18 cellular contexts compared by ENCODE assay signal in the genomic region with DNA sequence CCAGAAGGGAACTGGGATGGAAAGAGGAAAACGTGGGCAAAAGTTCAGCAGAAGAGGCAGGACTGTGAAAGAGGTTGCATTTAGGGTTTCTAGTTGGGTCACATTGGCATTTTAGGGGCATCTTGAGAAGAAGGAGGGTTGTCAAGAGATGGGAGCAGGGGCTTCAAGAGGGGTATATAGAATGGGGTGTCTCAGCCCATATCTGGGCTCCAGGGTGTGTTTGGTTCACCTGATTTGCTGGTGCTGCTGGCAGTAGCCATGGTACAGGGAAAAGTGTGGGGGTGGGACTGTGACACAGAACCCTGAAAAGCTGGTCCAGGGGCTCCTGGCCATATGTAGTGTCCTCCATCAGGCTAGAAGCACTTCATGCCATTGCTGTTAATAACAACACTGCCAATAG. TPM values are rescaled to one million over a fixed set of nuclear protein-coding genes. Genes with fewer than 3 reads are reported as not detected.
DNase-seq lines count a peak whose midpoint lies in the region; ATAC-seq and TF ChIP-seq lines count a peak whose summit lies in the region.
"Had no signal": no experiment of that assay in that cellular context is flagged by ENCODE, and none has a peak within 500 bp of the region (broad histone marks: within the 10 kb centered on the region; RNA-seq: fewer than 3 reads in every experiment).

No MANE protein-coding gene starts in this region.

- peaks cover 31% of the 10 kb centered on the region for H3K4me1 ChIP-seq in CD8-positive, alpha-beta T cell (ENCODE audit: insufficient read depth, low read length)
- peaks cover 23% of the 10 kb centered on the region for H3K4me1 ChIP-seq in MM.1S (ENCODE audit: low read length)

- peaks cover 30% of the 10 kb centered on the region for H3K36me3 ChIP-seq in CD8-positive, alpha-beta T cell (ENCODE audit: insufficient read depth, low read length)
- no peaks in the 10 kb centered on the region for H3K36me3 ChIP-seq in MM.1S (replicated peaks; ENCODE audit: insufficient read depth, low read length)

- CTCF ChIA-PET in CD8-positive, alpha-beta T cell (lab: Charles Lee), result interaction anchor here (1.5 to 3.2 kb wide), 5 partner anchors 9 to 132 kb away, joined by 3 to 11 read pairs (median 4); no protein-coding TSS in a partner anchor

- H3K36me3 Mint-ChIP-seq in CD8-positive, alpha-beta T cell, result peaks cover 46% of the 10 kb centered on the region
- H3K36me3 Mint-ChIP-seq in activated naive CD8-positive, alpha-beta T cell treated with anti-CD3 and anti-CD28 coated beads, Interleukin-2, amount 50 U/mL, for 24 hours (ENCODE audit: low read depth), result peaks cover 15% of the 10 kb centered on the region
- peaks cover 8% of the 10 kb centered on the region for H3K36me3 Mint-ChIP-seq in nephron progenitor cell (ENCODE audit: low read depth)

- H3K4me2 ChIP-seq in MM.1S (ENCODE audit: low read depth, low read length), result peak overlapping the region; percentile 96

- H3K4me3 Mint-ChIP-seq in CD8-positive, alpha-beta T cell, result peak overlapping the region; percentile 88
- H3K4me3 Mint-ChIP-seq in activated naive CD8-positive, alpha-beta T cell treated with anti-CD3 and anti-CD28 coated beads, Interleukin-2, amount 50 U/mL, for 24 hours, result peak overlapping the region; percentile 84
- peak overlapping the region; percentile 16 for H3K4me3 Mint-ChIP-seq in nephron progenitor cell

- peak overlapping the region; percentile 66 for H3K27ac ChIP-seq in CD8-positive, alpha-beta T cell (ENCODE audit: low read depth, low read length)
- H3K27ac ChIP-seq in MM.1S (ENCODE audit: low read length), result peak overlapping the region; percentile 63; the same call in 1 of the 2 replicates

- POLR2A ChIA-PET in CD8-positive, alpha-beta T cell (lab: Charles Lee), result interaction anchor here (1.1 to 3.5 kb wide), 6 partner anchors 16 to 38 kb away, joined by 3 to 27 read pairs (median 4); a partner anchor contains a TSS

- no peaks in the 10 kb centered on the region for H3K9me3 Mint-ChIP-seq in CD8-positive, alpha-beta T cell
- no peaks in the 10 kb centered on the region for H3K9me3 Mint-ChIP-seq in activated naive CD8-positive, alpha-beta T cell treated with anti-CD3 and anti-CD28 coated beads, Interleukin-2, amount 50 U/mL, for 24 hours
- no peaks in the 10 kb centered on the region for H3K9me3 Mint-ChIP-seq in nephron progenitor cell

- peaks cover 17% of the 10 kb centered on the region for H3F3A ChIP-seq in MM.1S (ENCODE audit: insufficient read depth, low read length)

- H3K9me3 ChIP-seq in CD8-positive, alpha-beta T cell (ENCODE audit: low read length), result no peaks in the 10 kb centered on the region
- H3K9me3 ChIP-seq in MM.1S (replicated peaks; ENCODE audit: insufficient read depth, low read length), result no peaks in the 10 kb centered on the region
- H3K9me3 ChIP-seq: BLaER1 treated with 17β-estradiol and CSF1 and Interleukin-3, amounts not matched to agents 10 nM and 100 nM; tibial nerve had no signal

- H3K27me3 Mint-ChIP-seq in CD8-positive, alpha-beta T cell (ENCODE audit: low read depth), result no peaks in the 10 kb centered on the region
- H3K27me3 Mint-ChIP-seq in activated naive CD8-positive, alpha-beta T cell treated with anti-CD3 and anti-CD28 coated beads, Interleukin-2, amount 50 U/mL, for 24 hours, result no peaks in the 10 kb centered on the region
- H3K27me3 Mint-ChIP-seq in nephron progenitor cell (ENCODE audit: low read depth, poor library complexity), result peaks cover 6% of the 10 kb centered on the region

- H3K27me3 ChIP-seq in CD8-positive, alpha-beta T cell (ENCODE audit: insufficient read depth, low read length), result no peaks in the 10 kb centered on the region
- no peaks in the 10 kb centered on the region for H3K27me3 ChIP-seq in MM.1S (replicated peaks; ENCODE audit: insufficient read depth, low read length)
- H3K27me3 ChIP-seq: BLaER1 treated with 17β-estradiol and CSF1 and Interleukin-3, amounts not matched to agents 10 nM and 100 nM; tibial nerve had no signal

- peak overlapping the region; percentile 58 for H3K4me3 ChIP-seq in CD8-positive, alpha-beta T cell (ENCODE audit: low read depth, low read length)
- H3K4me3 ChIP-seq in MM.1S (ENCODE audit: low read length), result peak overlapping the region; percentile 84; the same call in 1 of the 2 replicates
- H3K4me3 ChIP-seq: BLaER1 treated with 17β-estradiol and CSF1 and Interleukin-3, amounts not matched to agents 10 nM and 100 nM had no signal

- H2AFZ ChIP-seq in MM.1S (ENCODE audit: low read length), result no peak overlapping the region

- no peaks in the 10 kb centered on the region for H4K20me1 ChIP-seq in MM.1S (ENCODE audit: insufficient read depth, low read length)

- peak overlapping the region; percentile 45; the same call in 1 of the 2 replicates for H3K9ac ChIP-seq in MM.1S (ENCODE audit: low read length)

- H3K4me1 Mint-ChIP-seq in CD8-positive, alpha-beta T cell (ENCODE audit: low read depth), result peaks cover 34% of the 10 kb centered on the region
- peaks cover 33% of the 10 kb centered on the region for H3K4me1 Mint-ChIP-seq in activated naive CD8-positive, alpha-beta T cell treated with anti-CD3 and anti-CD28 coated beads, Interleukin-2, amount 50 U/mL, for 24 hours
- H3K4me1 Mint-ChIP-seq in nephron progenitor cell, result peaks cover 42% of the 10 kb centered on the region

- peak overlapping the region; percentile 96 for H3K27ac Mint-ChIP-seq in CD8-positive, alpha-beta T cell
- peak overlapping the region; percentile 73 for H3K27ac Mint-ChIP-seq in activated naive CD8-positive, alpha-beta T cell treated with anti-CD3 and anti-CD28 coated beads, Interleukin-2, amount 50 U/mL, for 24 hours
- no peak overlapping the region for H3K27ac Mint-ChIP-seq in nephron progenitor cell

- ATAC-seq in CD8-positive, alpha-beta T cell, result no peak
- no peak for ATAC-seq in activated naive CD8-positive, alpha-beta T cell treated with anti-CD3 and anti-CD28 coated beads, Interleukin-2, amount 50 U/mL, for 24 hours
- ATAC-seq in GM19023 (IDR thresholded peaks at IDR 0.05; ENCODE audit: unreplicated experiment), result no peak
- ATAC-seq: HCT116 had no signal

- H3K79me2 ChIP-seq in MM.1S (ENCODE audit: low read length), result peaks cover 31% of the 10 kb centered on the region

- no peak for DNase-seq in CD8-positive, alpha-beta T cell
- no peak for DNase-seq in MM.1S
- DNase-seq in activated naive CD8-positive, alpha-beta T cell treated with anti-CD3 and anti-CD28 coated beads, Interleukin-2, amount 50 U/mL, for 24 hours, result no peak
- no peak for DNase-seq in nephron progenitor cell
- no peak for DNase-seq in GDM1 (lab: John Stamatoyannopoulos, UW)
- DNase-seq in cerebellar cortex (ENCODE audit: low spot score), result no peak
- no peak for DNase-seq in NCI-H2029 (lab: John Stamatoyannopoulos, UW)
- DNase-seq: DND-41, erythroblast, glutamatergic neuron, kidney glomerular epithelial cell, NCI-H1694 had no signal

- TF ChIP-seq CTCF in CD8-positive, alpha-beta T cell (IDR thresholded peaks at IDR 0.05), result no peak
- no peak for TF ChIP-seq CTCF in MM.1S (IDR thresholded peaks at IDR 0.05; ENCODE audit: low read length)
- no peak for TF ChIP-seq CTCF in nephron progenitor cell (IDR thresholded peaks at IDR 0.05)

- no peaks in the 10 kb centered on the region for H3K9me2 ChIP-seq in MM.1S (replicated peaks; ENCODE audit: insufficient read depth, low read length)

- intact Hi-C loops in CD8-positive, alpha-beta T cell (cut with DNase I, micrococcal nuclease), result no loop called here

RNA-seq across cellular contexts. Expression of a gene that starts 22.5 kb away (rescaled TPM):
- total RNA-seq in CD8-positive, alpha-beta T cell, result 10 to 100 TPM; 13.7 to 15.2 TPM

RNA-seq across cellular contexts. Expression of a gene that starts 32.8 kb away (rescaled TPM):
- 1 to 10 TPM; 3.6 to 3.9 TPM for total RNA-seq in CD8-positive, alpha-beta T cell

RNA-seq across cellular contexts. Expression of a gene that starts 33.4 kb away (rescaled TPM):
- total RNA-seq in CD8-positive, alpha-beta T cell, result 10 to 100 TPM; 22.7 to 25.6 TPM
- total RNA-seq: LHCN-M2, NCI-H460 had no signal

RNA-seq across cellular contexts. Expression of a gene that starts 53.5 kb away (rescaled TPM):
- total RNA-seq in CD8-positive, alpha-beta T cell, result 1 to 10 TPM; 1.6 to 1.8 TPM

Comparison
In these comparisons a context has a peak if more than half of its experiments do, and no peak if none do; other contexts are left out.
1. H3K4me3 Mint-ChIP-seq: peak in every context shown above with its lines; median percentile 88 in CD8-positive, alpha-beta T cell; 84 in activated naive CD8-positive, alpha-beta T cell treated with anti-CD3 and anti-CD28 coated beads, Interleukin-2, amount 50 U/mL, for 24 hours; 16 in nephron progenitor cell.